In genomic region chr10:68124718-68125117, GRCh38 we compare ENCODE assay signal across 16 cellular contexts. TPM values are rescaled to one million over a fixed set of nuclear protein-coding genes. Genes with fewer than 3 reads are reported as not detected.
"Had no signal": no experiment of that assay in that cellular context is flagged by ENCODE, and none has a peak within 500 bp of the region (broad histone marks: within the 10 kb centered on the region; RNA-seq: fewer than 3 reads in every experiment).

No MANE protein-coding gene starts in this region.

- H3K4me2 ChIP-seq: smooth muscle cell had no signal

- H3K4me1 ChIP-seq: sigmoid colon had no signal

- H3K27me3 ChIP-seq: esophagus muscularis mucosa, sigmoid colon had no signal

- FAIRE-seq: colon, kidney had no signal

- H3K36me3 ChIP-seq: sigmoid colon had no signal

- H3K9me3 ChIP-seq: esophagus muscularis mucosa, sigmoid colon had no signal

- DNase-seq: effector memory CD8-positive, alpha-beta T cell; foreskin fibroblast; kidney; left cardiac atrium; mesendoderm; naive B cell; occipital lobe; sigmoid colon; stimulated activated CD4-positive, alpha-beta T cell treated with anti-CD3 and anti-CD28 coated beads, Interleukin-2, amount 100 ng/mL, for 48 hours; stimulated activated naive CD4-positive, alpha-beta T cell treated with Interleukin-2 at 50 U/mL for 16 hours had no signal

- H3K27ac ChIP-seq: epithelial cell of prostate, esophagus muscularis mucosa, sigmoid colon had no signal

- ATAC-seq: effector memory CD8-positive, alpha-beta T cell had no signal

- H3K4me3 ChIP-seq: esophagus muscularis mucosa, sigmoid colon, smooth muscle cell had no signal

RNA-seq across cellular contexts. Expression of gene MYPN, which starts 15.4 kb away (rescaled TPM):
- total RNA-seq: lung microvascular endothelial cell, occipital lobe, sigmoid colon had no signal
- polyA plus RNA-seq: urinary bladder had no signal
